ENCODE assay signal across 8 cellular contexts in genomic region chr4:107824367-107825071, GRCh38. TPM values are rescaled to one million over a fixed set of nuclear protein-coding genes. Genes with fewer than 3 reads are reported as not detected.
DNase-seq lines count a peak whose midpoint lies in the region; ATAC-seq, FAIRE-seq and TF ChIP-seq lines count a peak whose summit lies in the region.

SGMS2 (plus strand) TSS chr4:107824932; CDS start chr4:107895554, 70,622 bp downstream.

- TF ChIP-seq CTCF in VCaP (conservative IDR thresholded peaks at IDR 0.05) (peak; percentile 38), keratinocyte (optimal IDR thresholded peaks at IDR 0.05 in 1 of 3, IDR thresholded peaks at IDR 0.05 in 1 of 3, conservative IDR thresholded peaks at IDR 0.05 in 1 of 3; ENCODE audit: extremely low read depth in 1 of 3, insufficient read depth in 2 of 3, low read length in 3 of 3) (no peak), D721Med (IDR thresholded peaks at IDR 0.05; ENCODE audit: insufficient read depth, missing control alignments) (no peak)

- H3K27ac ChIP-seq in HUES64 (ENCODE audit: low read depth, low read length) = peak within 1 kb of the TSS; percentile 36; the same call in 1 of the 2 replicates
- H3K27ac ChIP-seq in VCaP = peak within 1 kb of the TSS; percentile 87
- peak within 1 kb of the TSS; percentile 92 for H3K27ac ChIP-seq in keratinocyte (ENCODE audit: control insufficient read depth, insufficient read depth, low read length)
- peak within 1 kb of the TSS; percentile 92 to 95 for H3K27ac ChIP-seq in small intestine (ENCODE audit: low read depth in 1 of 2, low read length in 1 of 2)

- peak within 1 kb of the TSS; percentile 61 for H3K4me3 ChIP-seq in HUES64 (ENCODE audit: low read length)
- H3K4me3 ChIP-seq in keratinocyte (ENCODE audit: control insufficient read depth in 2 of 3, extremely low read depth in 1 of 3, insufficient read depth in 2 of 3, low read depth in 1 of 3, low read length in 3 of 3) = peak within 1 kb of the TSS; percentile 75 to 91 (median 87)
- H3K4me3 ChIP-seq in small intestine (ENCODE audit: low read depth in 1 of 2, low read length in 2 of 2) = peak within 1 kb of the TSS; percentile 71 to 86

- H3K9ac ChIP-seq in HUES64 (ENCODE audit: low read depth, low read length) = peak within 1 kb of the TSS; percentile 32
- peak within 1 kb of the TSS; percentile 95 for H3K9ac ChIP-seq in keratinocyte (ENCODE audit: control insufficient read depth, extremely low read depth, insufficient read depth, low read length)

- H3K9me1 ChIP-seq in keratinocyte (ENCODE audit: control insufficient read depth, extremely low read depth, insufficient read depth, low read length) = no peaks in the 10 kb centered on the region

- dilution Hi-C loops in keratinocyte (cut with MboI; ENCODE audit: extremely low pct_ligation_motif_present, low sequenced_read_pairs) = no loop called here

- no peaks in the 10 kb centered on the region for H4K20me1 ChIP-seq in keratinocyte (ENCODE audit: control insufficient read depth, extremely low read depth, insufficient read depth, low read length)

- H3K27me3 ChIP-seq in HUES64 (ENCODE audit: insufficient read depth, low read length) (peaks cover 99% of the 10 kb centered on the region), keratinocyte (ENCODE audit: control insufficient read depth, extremely low read depth, insufficient read depth, low read length) (no peaks in the 10 kb centered on the region), small intestine (ENCODE audit: control insufficient read depth in 2 of 2, insufficient read depth in 2 of 2, low read length in 2 of 2) (no peaks in the 10 kb centered on the region)

- H3K4me2 ChIP-seq in keratinocyte (ENCODE audit: control insufficient read depth, extremely low read depth, insufficient read depth, low read depth, low read length) = peak within 1 kb of the TSS; percentile 95

- WGBS in HUES64 = under 1% methylated on average over 64 of the region's 64 CpGs
- WGBS in small intestine, 3 donors = 1 to 2% (median 1%) methylated on average over 39 to 64 of the region's 64 CpGs

- H3K36me3 ChIP-seq in HUES64 (ENCODE audit: insufficient read depth, low read length) (no peaks in the 10 kb centered on the region), keratinocyte (ENCODE audit: control insufficient read depth in 2 of 2, extremely low read depth in 1 of 2, insufficient read depth in 2 of 2, low read length in 2 of 2) (peaks cover 0 to 3% of the 10 kb centered on the region in 2 experiments), small intestine (ENCODE audit: control insufficient read depth in 2 of 2, insufficient read depth in 2 of 2, low read length in 2 of 2) (no peaks in the 10 kb centered on the region)

- H3K4me1 ChIP-seq in HUES64 (ENCODE audit: insufficient read depth, low read length) (peaks cover 8% of the 10 kb centered on the region; the same call in 1 of the 2 replicates), keratinocyte (ENCODE audit: control insufficient read depth, extremely low read depth, insufficient read depth, low read length) (peaks cover 22% of the 10 kb centered on the region), small intestine (ENCODE audit: control insufficient read depth in 2 of 2, insufficient read depth in 1 of 2, low read depth in 1 of 2, low read length in 1 of 2) (peaks cover 0 to 2% of the 10 kb centered on the region in 2 donors)

- no peak for FAIRE-seq in keratinocyte (lab: Jason Lieb, UNC)
- no peak for FAIRE-seq in small intestine (lab: Jason Lieb, UNC)
- no peak for FAIRE-seq in D721Med (lab: Jason Lieb, UNC)

- H3K9me3 ChIP-seq in HUES64 (ENCODE audit: insufficient read depth, low read depth, low read length) = no peaks in the 10 kb centered on the region
- H3K9me3 ChIP-seq in keratinocyte (ENCODE audit: control insufficient read depth, low read depth, low read length) = no peaks in the 10 kb centered on the region
- no peaks in the 10 kb centered on the region for H3K9me3 ChIP-seq in small intestine (ENCODE audit: control insufficient read depth, low read depth)

- peak within 1 kb of the TSS; percentile 72 for H2AFZ ChIP-seq in keratinocyte (ENCODE audit: control insufficient read depth, low read length)

- peak; percentile 65 for ATAC-seq in GM21528 (IDR thresholded peaks at IDR 0.05; ENCODE audit: low FRiP score, unreplicated experiment)

- DNase-seq in Daoy (ENCODE audit: low read depth) (peak; percentile 87), cerebellar cortex (ENCODE audit: low spot score) (peak; percentile 70), keratinocyte (ENCODE audit: low read depth, low spot score) (peak; percentile 64), small intestine (peak; percentile 92), D721Med (ENCODE audit: insufficient read length, low spot score) (no peak)

- peaks cover 30% of the 10 kb centered on the region for H3K79me2 ChIP-seq in keratinocyte (ENCODE audit: control insufficient read depth, insufficient read depth, low read length)

RNA-seq across cellular contexts. Expression of gene SGMS2, which starts in this region (rescaled TPM):
- 19.6 and 22.3 TPM in 2 replicates for total RNA-seq in Daoy (2014; rRNA removed; shearing (Covaris generic))
- polyA plus RNA-seq in HUES64 (2013, experiment 1 of 2) = 1.00 TPM
- 0.57 TPM for polyA plus RNA-seq in HUES64 (2013, experiment 2 of 2)
- polyA plus RNA-seq in keratinocyte (35.1 to 41.1 TPM (median 38.5 TPM) in 3 replicates), small intestine (10 to 100 TPM in 1 of 3 donors, 1 to 10 TPM in 2; 8.1 to 24.9 (median 9.2) TPM)
- polyA plus RNA-seq in keratinocyte (2011; ENCODE audit: low read depth) = 22.1 TPM
- polyA plus RNA-seq in keratinocyte (2011; cell fraction: cytosol; rRNA removed) = 21.6 and 36.0 TPM in 2 replicates
- polyA plus RNA-seq in keratinocyte (2011; cell fraction: nucleus; rRNA removed) = 42.2 and 45.2 TPM in 2 replicates
- polyA plus RNA-seq in keratinocyte (2012; ENCODE audit: low replicate concordance) = 17.3 and 20.7 TPM in 2 replicates
- polyA minus RNA-seq in keratinocyte = 66.1 to 192 TPM (median 124 TPM) in 3 replicates
- polyA minus RNA-seq in keratinocyte (2011; cell fraction: cytosol; rRNA and poly(A)+ RNA removed) = 67.7 TPM
- polyA minus RNA-seq in keratinocyte (2011; cell fraction: nucleus; rRNA and poly(A)+ RNA removed) = 77.3 and 119 TPM in 2 replicates

Comparison
In these comparisons a context has a peak if more than half of its experiments do, and no peak if none do; other contexts are left out.
1. H3K27ac ChIP-seq: peak in every context shown above with its lines; median percentile 94 in small intestine; 92 in keratinocyte; 87 in VCaP; 36 in HUES64.